ENCODE assay signal across 25 cellular contexts in genomic region chrX:106734827-106735226, GRCh38. TPM values are rescaled to one million over a fixed set of nuclear protein-coding genes. Genes with fewer than 3 reads are reported as not detected.
"Had no signal": no experiment of that assay in that cellular context is flagged by ENCODE, and none has a peak within 500 bp of the region (broad histone marks: within the 10 kb centered on the region; RNA-seq: fewer than 3 reads in every experiment).

No MANE protein-coding gene starts in this region.

- H3K36me3 ChIP-seq: esophagus squamous epithelium, heart right ventricle, neural progenitor cell, right atrium auricular region, spleen, transverse colon, upper lobe of right lung, uterus had no signal

- H3K4me1 ChIP-seq: heart right ventricle, neural progenitor cell, parathyroid adenoma, right atrium auricular region, spleen, transverse colon, upper lobe of right lung, uterus had no signal

- H3K4me2 ChIP-seq: neural progenitor cell had no signal

- H3K27ac ChIP-seq: esophagus squamous epithelium, heart right ventricle, neural progenitor cell, parathyroid adenoma, right atrium auricular region, spleen, transverse colon, upper lobe of right lung, uterus had no signal

- FAIRE-seq: endometrium had no signal

- H3K27me3 ChIP-seq: esophagus squamous epithelium, right atrium auricular region, transverse colon, upper lobe of right lung had no signal

- H3K4me3 ChIP-seq: esophagus squamous epithelium, heart right ventricle, lung, neural progenitor cell, right atrium auricular region, spleen, transverse colon, upper lobe of right lung, uterus had no signal

- DNase-seq: cortex of kidney; effector memory CD8-positive, alpha-beta T cell; erythroblast; esophagus squamous epithelium; foreskin melanocyte; glutamatergic neuron; heart right ventricle; hippocampal formation; mesenchymal stem cell; naive thymus-derived CD4-positive, alpha-beta T cell; spleen; stimulated activated CD4-positive, alpha-beta T cell treated with anti-CD3 and anti-CD28 coated beads, Interleukin-4, amount 100 ng/mL, for 4 hours; stimulated activated naive CD8-positive, alpha-beta T cell treated with anti-CD3 and anti-CD28 coated beads, Interleukin-15, Interleukin-2, amounts not matched to agents 100 U/mL and 50 U/mL, for 24 hours; transverse colon; upper lobe of right lung; uterus had no signal

- H3K9me3 ChIP-seq: esophagus squamous epithelium, heart right ventricle, right atrium auricular region, spleen, transverse colon, upper lobe of right lung, uterus had no signal

- ATAC-seq: effector memory CD8-positive, alpha-beta T cell; heart right ventricle; left lobe of liver; naive thymus-derived CD4-positive, alpha-beta T cell; sciatic nerve; stimulated activated memory B cell treated with anti-CD40 and anti-IgM and Interleukin-4, amounts not matched to agents 10 μg/mL and 1 μg/mL and 100 μg/mL, for 72 hours; stimulated activated naive CD8-positive, alpha-beta T cell treated with anti-CD3 and anti-CD28 coated beads, Interleukin-15, Interleukin-2, amounts not matched to agents 100 U/mL and 50 U/mL, for 24 hours; upper lobe of right lung had no signal

RNA-seq across cellular contexts. Expression of gene RNF128, which starts 8.3 kb away (rescaled TPM):
- total RNA-seq: dermis microvascular lymphatic vessel endothelial cell; naive thymus-derived CD4-positive, alpha-beta T cell had no signal
- polyA plus RNA-seq: naive thymus-derived CD4-positive, alpha-beta T cell; spleen had no signal
